Comparison of ENCODE assay signal across 16 cellular contexts in genomic region chr18:61957801-61958516, GRCh38.
A peak's percentile ranks its signal among the peaks of the same experiment; 100 is the strongest.
DNase-seq lines count a peak whose midpoint lies in the region; ATAC-seq and TF ChIP-seq lines count a peak whose summit lies in the region.
"Had no signal": no experiment of that assay in that cellular context is flagged by ENCODE, and none has a peak within 500 bp of the region (broad histone marks: within the 10 kb centered on the region; RNA-seq: fewer than 3 reads in every experiment).

No MANE protein-coding gene starts in this region.

- POLR2A ChIA-PET in activated CD8-positive, alpha-beta T cell treated with anti-CD3 and anti-CD28 coated beads for 36 hours (lab: Charles Lee) = no interaction called here
- POLR2A ChIA-PET in activated CD8-positive, alpha-beta T cell treated with anti-CD3 and anti-CD28 coated beads, Interleukin-2, amount 10 ng/mL, durations not matched to agents 7 days and 5 days (lab: Charles Lee) = no interaction called here
- POLR2A ChIA-PET in WTC11 (lab: Charles Lee) = no interaction called here

- CTCF ChIA-PET in activated CD8-positive, alpha-beta T cell treated with anti-CD3 and anti-CD28 coated beads for 36 hours (lab: Charles Lee) = no interaction called here
- CTCF ChIA-PET in activated CD8-positive, alpha-beta T cell treated with anti-CD3 and anti-CD28 coated beads, Interleukin-2, amount 10 ng/mL, durations not matched to agents 7 days and 5 days (lab: Charles Lee) = no interaction called here
- CTCF ChIA-PET in WTC11 (lab: Charles Lee) = interaction anchor here (2.2 kb wide), 1 partner anchor 173 kb away, joined by 7 read pairs; no protein-coding TSS in a partner anchor

- H3K27ac Mint-ChIP-seq in activated CD8-positive, alpha-beta T cell treated with anti-CD3 and anti-CD28 coated beads for 36 hours = no peak overlapping the region
- no peak overlapping the region for H3K27ac Mint-ChIP-seq in activated CD8-positive, alpha-beta T cell treated with anti-CD3 and anti-CD28 coated beads, Interleukin-2, amount 10 ng/mL, durations not matched to agents 7 days and 5 days
- no peak overlapping the region for H3K27ac Mint-ChIP-seq in WTC11
- no peak overlapping the region for H3K27ac Mint-ChIP-seq in stimulated activated effector memory CD8-positive, alpha-beta T cell treated with anti-CD3 and anti-CD28 coated beads, Interleukin-12 subunit alpha, Interleukin-12 subunit beta, amount 100 ng/mL, for 72 hours
- H3K27ac Mint-ChIP-seq: activated naive CD4-positive, alpha-beta T cell treated with anti-CD3 and anti-CD28 coated beads, Interleukin-2, amount 50 U/mL, for 24 hours had no signal

- ATAC-seq in activated CD8-positive, alpha-beta T cell treated with anti-CD3 and anti-CD28 coated beads for 36 hours = peak; percentile 39
- no peak for ATAC-seq in activated CD8-positive, alpha-beta T cell treated with anti-CD3 and anti-CD28 coated beads, Interleukin-2, amount 10 ng/mL, durations not matched to agents 7 days and 5 days
- ATAC-seq in WTC11 (peak; percentile 96), GM18861 (IDR thresholded peaks at IDR 0.05; ENCODE audit: unreplicated experiment) (no peak), GM21576 (IDR thresholded peaks at IDR 0.05; ENCODE audit: unreplicated experiment) (no peak)
- ATAC-seq in stimulated activated effector memory CD8-positive, alpha-beta T cell treated with anti-CD3 and anti-CD28 coated beads, Interleukin-12 subunit alpha, Interleukin-12 subunit beta, amount 100 ng/mL, for 72 hours = peak; percentile 52

- intact Hi-C loops in activated CD8-positive, alpha-beta T cell treated with anti-CD3 and anti-CD28 coated beads for 36 hours (cut with micrococcal nuclease) = no loop called here

- no peaks in the 10 kb centered on the region for H3K36me3 Mint-ChIP-seq in activated CD8-positive, alpha-beta T cell treated with anti-CD3 and anti-CD28 coated beads for 36 hours (ENCODE audit: low read depth)
- H3K36me3 Mint-ChIP-seq in activated CD8-positive, alpha-beta T cell treated with anti-CD3 and anti-CD28 coated beads, Interleukin-2, amount 10 ng/mL, durations not matched to agents 7 days and 5 days (ENCODE audit: low read depth) = no peaks in the 10 kb centered on the region
- no peaks in the 10 kb centered on the region for H3K36me3 Mint-ChIP-seq in WTC11
- H3K36me3 Mint-ChIP-seq in stimulated activated effector memory CD8-positive, alpha-beta T cell treated with anti-CD3 and anti-CD28 coated beads, Interleukin-12 subunit alpha, Interleukin-12 subunit beta, amount 100 ng/mL, for 72 hours = no peaks in the 10 kb centered on the region
- H3K36me3 Mint-ChIP-seq: activated naive CD4-positive, alpha-beta T cell treated with anti-CD3 and anti-CD28 coated beads, Interleukin-2, amount 50 U/mL, for 24 hours had no signal

- DNase-seq in activated CD8-positive, alpha-beta T cell treated with anti-CD3 and anti-CD28 coated beads for 36 hours = no peak
- no peak for DNase-seq in activated CD8-positive, alpha-beta T cell treated with anti-CD3 and anti-CD28 coated beads, Interleukin-2, amount 10 ng/mL, durations not matched to agents 7 days and 5 days
- DNase-seq in WTC11 (ENCODE audit: low spot score) = peak; percentile 29
- peak; percentile 29 to 36 for DNase-seq in foreskin fibroblast
- DNase-seq in stimulated activated effector memory CD8-positive, alpha-beta T cell treated with anti-CD3 and anti-CD28 coated beads, Interleukin-12 subunit alpha, Interleukin-12 subunit beta, amount 100 ng/mL, for 72 hours (ENCODE audit: low spot score in 2 of 2) = no peak
- DNase-seq in amniotic stem cell (lab: John Stamatoyannopoulos, UW) = no peak
- DNase-seq: activated CD8-positive, alpha-beta memory T cell treated with anti-CD3 and anti-CD28 coated beads, Interleukin-2, amount 50 U/mL, for 48 hours; Caco-2; cerebellar nuclear complex; GOT3; MG63; nucleus accumbens had no signal

- TF ChIP-seq CTCF in activated CD8-positive, alpha-beta T cell treated with anti-CD3 and anti-CD28 coated beads for 36 hours (IDR thresholded peaks at IDR 0.05) = no peak
- TF ChIP-seq CTCF in WTC11 (IDR thresholded peaks at IDR 0.05) = no peak
- no peak for TF ChIP-seq CTCF in foreskin fibroblast (IDR thresholded peaks at IDR 0.05; ENCODE audit: low read depth, low read length)

- H3K4me3 Mint-ChIP-seq in activated CD8-positive, alpha-beta T cell treated with anti-CD3 and anti-CD28 coated beads for 36 hours = no peak overlapping the region
- no peak overlapping the region for H3K4me3 Mint-ChIP-seq in activated CD8-positive, alpha-beta T cell treated with anti-CD3 and anti-CD28 coated beads, Interleukin-2, amount 10 ng/mL, durations not matched to agents 7 days and 5 days
- H3K4me3 Mint-ChIP-seq in WTC11 = no peak overlapping the region
- H3K4me3 Mint-ChIP-seq in stimulated activated effector memory CD8-positive, alpha-beta T cell treated with anti-CD3 and anti-CD28 coated beads, Interleukin-12 subunit alpha, Interleukin-12 subunit beta, amount 100 ng/mL, for 72 hours = no peak overlapping the region
- H3K4me3 Mint-ChIP-seq: activated naive CD4-positive, alpha-beta T cell treated with anti-CD3 and anti-CD28 coated beads, Interleukin-2, amount 50 U/mL, for 24 hours had no signal

- no peaks in the 10 kb centered on the region for H3K9me3 Mint-ChIP-seq in activated CD8-positive, alpha-beta T cell treated with anti-CD3 and anti-CD28 coated beads for 36 hours
- no peaks in the 10 kb centered on the region for H3K9me3 Mint-ChIP-seq in activated CD8-positive, alpha-beta T cell treated with anti-CD3 and anti-CD28 coated beads, Interleukin-2, amount 10 ng/mL, durations not matched to agents 7 days and 5 days (ENCODE audit: insufficient read depth)
- H3K9me3 Mint-ChIP-seq in WTC11 = no peaks in the 10 kb centered on the region
- no peaks in the 10 kb centered on the region for H3K9me3 Mint-ChIP-seq in stimulated activated effector memory CD8-positive, alpha-beta T cell treated with anti-CD3 and anti-CD28 coated beads, Interleukin-12 subunit alpha, Interleukin-12 subunit beta, amount 100 ng/mL, for 72 hours
- H3K9me3 Mint-ChIP-seq: activated naive CD4-positive, alpha-beta T cell treated with anti-CD3 and anti-CD28 coated beads, Interleukin-2, amount 50 U/mL, for 24 hours had no signal

- H3K4me3 ChIP-seq in foreskin fibroblast (ENCODE audit: low read depth in 1 of 2, low read length in 2 of 2) = no peak overlapping the region
- H3K4me3 ChIP-seq: lung, MG63 had no signal

- peaks cover 16% of the 10 kb centered on the region for H3K27me3 Mint-ChIP-seq in activated CD8-positive, alpha-beta T cell treated with anti-CD3 and anti-CD28 coated beads for 36 hours
- peaks cover 22% of the 10 kb centered on the region for H3K27me3 Mint-ChIP-seq in activated CD8-positive, alpha-beta T cell treated with anti-CD3 and anti-CD28 coated beads, Interleukin-2, amount 10 ng/mL, durations not matched to agents 7 days and 5 days (ENCODE audit: low read depth)
- no peaks in the 10 kb centered on the region for H3K27me3 Mint-ChIP-seq in WTC11 (ENCODE audit: low read depth)
- H3K27me3 Mint-ChIP-seq: activated naive CD4-positive, alpha-beta T cell treated with anti-CD3 and anti-CD28 coated beads, Interleukin-2, amount 50 U/mL, for 24 hours had no signal

- no peaks in the 10 kb centered on the region for H3K4me1 Mint-ChIP-seq in activated CD8-positive, alpha-beta T cell treated with anti-CD3 and anti-CD28 coated beads for 36 hours (ENCODE audit: low read depth)
- peaks cover 5% of the 10 kb centered on the region for H3K4me1 Mint-ChIP-seq in activated CD8-positive, alpha-beta T cell treated with anti-CD3 and anti-CD28 coated beads, Interleukin-2, amount 10 ng/mL, durations not matched to agents 7 days and 5 days (ENCODE audit: low read depth)
- H3K4me1 Mint-ChIP-seq in WTC11 = peaks cover 7% of the 10 kb centered on the region
- H3K4me1 Mint-ChIP-seq in stimulated activated effector memory CD8-positive, alpha-beta T cell treated with anti-CD3 and anti-CD28 coated beads, Interleukin-12 subunit alpha, Interleukin-12 subunit beta, amount 100 ng/mL, for 72 hours = peaks cover 12% of the 10 kb centered on the region
- H3K4me1 Mint-ChIP-seq: activated naive CD4-positive, alpha-beta T cell treated with anti-CD3 and anti-CD28 coated beads, Interleukin-2, amount 50 U/mL, for 24 hours had no signal

TF ChIP-seq in WTC11, 78 proteins besides CTCF, POLR2A, EP300 and RAD21 (continues in another document):
- TF ChIP-seq ATF3 (CRISPR knock-in tag; conservative IDR thresholded peaks at IDR 0.05) (no peak), TEAD1 (CRISPR knock-in tag; IDR thresholded peaks at IDR 0.05) (no peak), SOX15 (CRISPR knock-in tag; IDR thresholded peaks at IDR 0.05) (no peak), NFYB (CRISPR knock-in tag; conservative IDR thresholded peaks at IDR 0.05; ENCODE audit: low read depth) (no peak), JUN (CRISPR knock-in tag; IDR thresholded peaks at IDR 0.05) (no peak), CREM (CRISPR knock-in tag; IDR thresholded peaks at IDR 0.05) (no peak), RORB (CRISPR knock-in tag; IDR thresholded peaks at IDR 0.05) (no peak)
- TF ChIP-seq, protein P1, sequence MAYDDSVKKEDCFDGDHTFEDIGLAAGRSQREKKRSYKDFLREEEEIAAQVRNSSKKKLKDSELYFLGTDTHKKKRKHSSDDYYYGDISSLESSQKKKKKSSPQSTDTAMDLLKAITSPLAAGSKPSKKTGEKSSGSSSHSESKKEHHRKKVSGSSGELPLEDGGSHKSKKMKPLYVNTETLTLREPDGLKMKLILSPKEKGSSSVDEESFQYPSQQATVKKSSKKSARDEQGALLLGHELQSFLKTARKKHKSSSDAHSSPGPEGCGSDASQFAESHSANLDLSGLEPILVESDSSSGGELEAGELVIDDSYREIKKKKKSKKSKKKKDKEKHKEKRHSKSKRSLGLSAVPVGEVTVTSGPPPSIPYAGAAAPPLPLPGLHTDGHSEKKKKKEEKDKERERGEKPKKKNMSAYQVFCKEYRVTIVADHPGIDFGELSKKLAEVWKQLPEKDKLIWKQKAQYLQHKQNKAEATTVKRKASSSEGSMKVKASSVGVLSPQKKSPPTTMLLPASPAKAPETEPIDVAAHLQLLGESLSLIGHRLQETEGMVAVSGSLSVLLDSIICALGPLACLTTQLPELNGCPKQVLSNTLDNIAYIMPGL (CRISPR knock-in tag; IDR thresholded peaks at IDR 0.05) = no peak

Comparison
In these comparisons a context has a peak if more than half of its experiments do, and no peak if none do; other contexts are left out.
1. ATAC-seq: peak in activated CD8-positive, alpha-beta T cell treated with anti-CD3 and anti-CD28 coated beads for 36 hours (single experiment), WTC11 (single experiment) and stimulated activated effector memory CD8-positive, alpha-beta T cell treated with anti-CD3 and anti-CD28 coated beads, Interleukin-12 subunit alpha, Interleukin-12 subunit beta, amount 100 ng/mL, for 72 hours (single experiment); none in activated CD8-positive, alpha-beta T cell treated with anti-CD3 and anti-CD28 coated beads, Interleukin-2, amount 10 ng/mL, durations not matched to agents 7 days and 5 days (single experiment), GM18861 (single experiment) and GM21576 (single experiment).
2. DNase-seq: peak in WTC11 (single experiment) and foreskin fibroblast (2 of 2); none in activated CD8-positive, alpha-beta T cell treated with anti-CD3 and anti-CD28 coated beads for 36 hours (single experiment), activated CD8-positive, alpha-beta T cell treated with anti-CD3 and anti-CD28 coated beads, Interleukin-2, amount 10 ng/mL, durations not matched to agents 7 days and 5 days (single experiment), stimulated activated effector memory CD8-positive, alpha-beta T cell treated with anti-CD3 and anti-CD28 coated beads, Interleukin-12 subunit alpha, Interleukin-12 subunit beta, amount 100 ng/mL, for 72 hours (0 of 2) and amniotic stem cell (single experiment).